ENCODE assay signal across 29 cellular contexts in genomic region chr2:6480514-6480913, GRCh38.
"Had no signal": no experiment of that assay in that cellular context is flagged by ENCODE, and none has a peak within 500 bp of the region (broad histone marks: within the 10 kb centered on the region; RNA-seq: fewer than 3 reads in every experiment).

No MANE protein-coding gene starts in this region.

- H3K27me3 ChIP-seq: colonic mucosa, esophagus squamous epithelium, foreskin keratinocyte, gastrocnemius medialis, hepatocyte had no signal

- DNase-seq: colonic mucosa; cortex of kidney; dermis blood vessel endothelial cell; dorsolateral prefrontal cortex; effector CD4-positive, alpha-beta T cell; effector CD8-positive, alpha-beta T cell; effector memory CD4-positive, alpha-beta T cell; effector memory CD8-positive, alpha-beta T cell; endodermal cell; erythroblast; esophagus squamous epithelium; foreskin fibroblast; foreskin keratinocyte; foreskin melanocyte; gastrocnemius medialis; glutamatergic neuron; head of caudate nucleus; heart left ventricle; heart right ventricle had no signal

- H3K27ac ChIP-seq: colonic mucosa, coronary artery, dorsolateral prefrontal cortex, epithelial cell of prostate, esophagus muscularis mucosa, esophagus squamous epithelium, foreskin keratinocyte, gastrocnemius medialis, heart left ventricle, heart right ventricle, hepatocyte had no signal

- H3K79me2 ChIP-seq: hepatocyte had no signal

- H3K4me2 ChIP-seq: hepatocyte had no signal

- H3K9me3 Mint-ChIP-seq: effector memory CD8-positive, alpha-beta T cell had no signal

- H2AFZ ChIP-seq: hepatocyte had no signal

- ATAC-seq: effector memory CD8-positive, alpha-beta T cell; esophagus mucosa; foreskin keratinocyte; gastrocnemius medialis; heart left ventricle; heart right ventricle had no signal

- H3K9me3 ChIP-seq: colonic mucosa, esophagus muscularis mucosa, gastrocnemius medialis had no signal

- H3K27me3 Mint-ChIP-seq: dendritic cell treated with granulocyte-macrophage colony-stimulating factor and Interleukin-4, amounts not matched to agents 40 ng/mL and 50 ng/mL, for 4 days had no signal

- H3K4me1 ChIP-seq: colonic mucosa, esophagus muscularis mucosa, esophagus squamous epithelium, foreskin keratinocyte, gastrocnemius medialis, heart left ventricle, heart right ventricle had no signal

- FAIRE-seq: colon, endometrium, endothelial cell of umbilical vein, frontal cortex had no signal

- H3K36me3 ChIP-seq: colonic mucosa, esophagus muscularis mucosa, esophagus squamous epithelium, gastrocnemius medialis, heart left ventricle, heart right ventricle had no signal

- H3K4me3 Mint-ChIP-seq: dendritic cell treated with granulocyte-macrophage colony-stimulating factor and Interleukin-4, amounts not matched to agents 40 ng/mL and 50 ng/mL, for 4 days; effector memory CD8-positive, alpha-beta T cell; endodermal cell had no signal

- H3K27ac Mint-ChIP-seq: dendritic cell treated with granulocyte-macrophage colony-stimulating factor and Interleukin-4, amounts not matched to agents 40 ng/mL and 50 ng/mL, for 4 days; effector memory CD8-positive, alpha-beta T cell; endodermal cell had no signal

- H3K4me3 ChIP-seq: colonic mucosa, coronary artery, dorsolateral prefrontal cortex, esophagus muscularis mucosa, esophagus squamous epithelium, gastrocnemius medialis, heart left ventricle, heart right ventricle, hepatocyte had no signal
